ENCODE assay signal across 7 cellular contexts in genomic region chr10:93541402-93542357, GRCh38. TPM values are rescaled to one million over a fixed set of nuclear protein-coding genes. Genes with fewer than 3 reads are reported as not detected.
DNase-seq lines count a peak whose midpoint lies in the region; ATAC-seq, FAIRE-seq and TF ChIP-seq lines count a peak whose summit lies in the region.

No MANE protein-coding gene starts in this region.

- no peaks in the 10 kb centered on the region for H3K79me2 ChIP-seq in keratinocyte (ENCODE audit: control insufficient read depth, insufficient read depth, low read length)

- H3K4me3 ChIP-seq in astrocyte of the cerebellum (ENCODE audit: low read depth, low read length) (no peak overlapping the region), keratinocyte (ENCODE audit: control insufficient read depth in 2 of 3, extremely low read depth in 1 of 3, insufficient read depth in 2 of 3, low read depth in 1 of 3, low read length in 3 of 3) (no peak overlapping the region)

- H3K36me3 Mint-ChIP-seq in stimulated activated effector memory CD8-positive, alpha-beta T cell treated with anti-CD3 and anti-CD28 coated beads, Interleukin-12 subunit alpha, Interleukin-12 subunit beta, amount 100 ng/mL, for 72 hours: no peaks in the 10 kb centered on the region

- TF ChIP-seq CTCF in astrocyte of the cerebellum (IDR thresholded peaks at IDR 0.05; ENCODE audit: low read depth, low read length, missing control alignments) (peak; percentile 82), keratinocyte (optimal IDR thresholded peaks at IDR 0.05 in 1 of 3, IDR thresholded peaks at IDR 0.05 in 1 of 3, conservative IDR thresholded peaks at IDR 0.05 in 1 of 3; ENCODE audit: extremely low read depth in 1 of 3, insufficient read depth in 2 of 3, low read length in 3 of 3) (peak; percentile 80 to 87 (median 82))

- no peaks in the 10 kb centered on the region for H3K36me3 ChIP-seq in keratinocyte (ENCODE audit: control insufficient read depth in 2 of 2, extremely low read depth in 1 of 2, insufficient read depth in 2 of 2, low read length in 2 of 2)

- DNase-seq in GM03348 (ENCODE audit: low spot score) (peak; percentile 83), LoVo (ENCODE audit: low spot score) (peak; percentile 67), astrocyte of the cerebellum (ENCODE audit: low read depth) (no peak), keratinocyte (ENCODE audit: low read depth, low spot score) (no peak), NCI-H1105 treated with DMSO at 0.1 percent for 48 hours (lab: John Stamatoyannopoulos, UW) (no peak)
- DNase-seq in stimulated activated effector memory CD8-positive, alpha-beta T cell treated with anti-CD3 and anti-CD28 coated beads, Interleukin-12 subunit alpha, Interleukin-12 subunit beta, amount 100 ng/mL, for 72 hours (ENCODE audit: low spot score in 2 of 2): peak in 1 of 2 donors; percentile 60

- no peak overlapping the region for H3K9ac ChIP-seq in keratinocyte (ENCODE audit: control insufficient read depth, extremely low read depth, insufficient read depth, low read length)

- no peak overlapping the region for H3K27ac Mint-ChIP-seq in stimulated activated effector memory CD8-positive, alpha-beta T cell treated with anti-CD3 and anti-CD28 coated beads, Interleukin-12 subunit alpha, Interleukin-12 subunit beta, amount 100 ng/mL, for 72 hours

- no peaks in the 10 kb centered on the region for H3K9me3 ChIP-seq in keratinocyte (ENCODE audit: control insufficient read depth, low read depth, low read length)

- H3K4me1 ChIP-seq in keratinocyte (ENCODE audit: control insufficient read depth, extremely low read depth, insufficient read depth, low read length): no peaks in the 10 kb centered on the region

- no peak overlapping the region for H2AFZ ChIP-seq in keratinocyte (ENCODE audit: control insufficient read depth, low read length)

- no peak for FAIRE-seq in keratinocyte (lab: Jason Lieb, UNC)

- H3K27ac ChIP-seq in keratinocyte (ENCODE audit: control insufficient read depth, insufficient read depth, low read length): no peak overlapping the region

- H3K27me3 ChIP-seq in keratinocyte (ENCODE audit: control insufficient read depth, extremely low read depth, insufficient read depth, low read length): no peaks in the 10 kb centered on the region

- no peak overlapping the region for H3K4me2 ChIP-seq in keratinocyte (ENCODE audit: control insufficient read depth, extremely low read depth, insufficient read depth, low read depth, low read length)

- H3K9me1 ChIP-seq in keratinocyte (ENCODE audit: control insufficient read depth, extremely low read depth, insufficient read depth, low read length): no peaks in the 10 kb centered on the region

- in situ Hi-C loops in astrocyte of the cerebellum (cut with HindIII; ENCODE audit: low sequenced_read_pairs): no loop called here

- dilution Hi-C loops in keratinocyte (cut with MboI; ENCODE audit: extremely low pct_ligation_motif_present, low sequenced_read_pairs): no loop called here

- no peaks in the 10 kb centered on the region for H4K20me1 ChIP-seq in keratinocyte (ENCODE audit: control insufficient read depth, extremely low read depth, insufficient read depth, low read length)

- no peaks in the 10 kb centered on the region for H3K4me1 Mint-ChIP-seq in stimulated activated effector memory CD8-positive, alpha-beta T cell treated with anti-CD3 and anti-CD28 coated beads, Interleukin-12 subunit alpha, Interleukin-12 subunit beta, amount 100 ng/mL, for 72 hours

- no peak overlapping the region for H3K4me3 Mint-ChIP-seq in stimulated activated effector memory CD8-positive, alpha-beta T cell treated with anti-CD3 and anti-CD28 coated beads, Interleukin-12 subunit alpha, Interleukin-12 subunit beta, amount 100 ng/mL, for 72 hours

- ATAC-seq in stimulated activated effector memory CD8-positive, alpha-beta T cell treated with anti-CD3 and anti-CD28 coated beads, Interleukin-12 subunit alpha, Interleukin-12 subunit beta, amount 100 ng/mL, for 72 hours: peak; percentile 54
- ATAC-seq in HG03460 (IDR thresholded peaks at IDR 0.05; ENCODE audit: unreplicated experiment): no peak

- no peaks in the 10 kb centered on the region for H3K9me3 Mint-ChIP-seq in stimulated activated effector memory CD8-positive, alpha-beta T cell treated with anti-CD3 and anti-CD28 coated beads, Interleukin-12 subunit alpha, Interleukin-12 subunit beta, amount 100 ng/mL, for 72 hours

RNA-seq across cellular contexts. Expression of gene FFAR4, which starts 24.8 kb away (rescaled TPM):
- not detected in 3 replicates for polyA plus RNA-seq in keratinocyte
- not detected for polyA plus RNA-seq in keratinocyte (2011; ENCODE audit: low read depth)
- polyA plus RNA-seq in keratinocyte (2011; cell fraction: cytosol; rRNA removed): not detected in 2 replicates
- polyA plus RNA-seq in keratinocyte (2011; cell fraction: nucleus; rRNA removed): not detected in 2 replicates
- polyA plus RNA-seq in keratinocyte (2012; ENCODE audit: low replicate concordance): not detected in 2 replicates
- polyA minus RNA-seq in keratinocyte: not detected in 3 replicates
- not detected for polyA minus RNA-seq in keratinocyte (2011; cell fraction: cytosol; rRNA and poly(A)+ RNA removed)
- polyA minus RNA-seq in keratinocyte (2011; cell fraction: nucleus; rRNA and poly(A)+ RNA removed): not detected in 2 replicates

RNA-seq across cellular contexts. Expression of gene CEP55, which starts 45.3 kb away (rescaled TPM):
- polyA plus RNA-seq in keratinocyte: 3.2 to 25.4 TPM (median 17.7 TPM) in 3 replicates
- 0.46 TPM for polyA plus RNA-seq in keratinocyte (2011; ENCODE audit: low read depth)
- polyA plus RNA-seq in keratinocyte (2011; cell fraction: cytosol; rRNA removed): 4.9 and 10.4 TPM in 2 replicates
- polyA plus RNA-seq in keratinocyte (2011; cell fraction: nucleus; rRNA removed): 2.4 and 3.3 TPM in 2 replicates
- polyA plus RNA-seq in keratinocyte (2012; ENCODE audit: low replicate concordance): 0.21 and 17.6 TPM in 2 replicates
- 1.4 to 9.8 TPM (median 1.9 TPM) in 3 replicates for polyA minus RNA-seq in keratinocyte
- 2.1 TPM for polyA minus RNA-seq in keratinocyte (2011; cell fraction: cytosol; rRNA and poly(A)+ RNA removed)
- polyA minus RNA-seq in keratinocyte (2011; cell fraction: nucleus; rRNA and poly(A)+ RNA removed): 0.95 and 2.1 TPM in 2 replicates

RNA-seq across cellular contexts. Expression of gene RBP4, which starts 59.4 kb away (rescaled TPM):
- not detected in 3 replicates for polyA plus RNA-seq in keratinocyte
- polyA plus RNA-seq in keratinocyte (2011; ENCODE audit: low read depth): not detected
- not detected in 2 replicates for polyA plus RNA-seq in keratinocyte (2011; cell fraction: cytosol; rRNA removed)
- not detected in 2 replicates for polyA plus RNA-seq in keratinocyte (2011; cell fraction: nucleus; rRNA removed)
- polyA plus RNA-seq in keratinocyte (2012; ENCODE audit: low replicate concordance): not detected in 2 replicates
- polyA minus RNA-seq in keratinocyte: not detected in 3 replicates
- not detected for polyA minus RNA-seq in keratinocyte (2011; cell fraction: cytosol; rRNA and poly(A)+ RNA removed)
- not detected in 2 replicates for polyA minus RNA-seq in keratinocyte (2011; cell fraction: nucleus; rRNA and poly(A)+ RNA removed)

RNA-seq across cellular contexts. Expression of gene MYOF, which starts 59.5 kb away (rescaled TPM):
- polyA plus RNA-seq in keratinocyte: 174 to 276 TPM (median 232 TPM) in 3 replicates
- 146 TPM for polyA plus RNA-seq in keratinocyte (2011; ENCODE audit: low read depth)
- 192 and 235 TPM in 2 replicates for polyA plus RNA-seq in keratinocyte (2011; cell fraction: cytosol; rRNA removed)
- polyA plus RNA-seq in keratinocyte (2011; cell fraction: nucleus; rRNA removed): 583 and 631 TPM in 2 replicates
- polyA plus RNA-seq in keratinocyte (2012; ENCODE audit: low replicate concordance): 83.5 and 285 TPM in 2 replicates
- 141 to 248 TPM (median 172 TPM) in 3 replicates for polyA minus RNA-seq in keratinocyte
- polyA minus RNA-seq in keratinocyte (2011; cell fraction: cytosol; rRNA and poly(A)+ RNA removed): 189 TPM
- 354 and 681 TPM in 2 replicates for polyA minus RNA-seq in keratinocyte (2011; cell fraction: nucleus; rRNA and poly(A)+ RNA removed)

Comparison
In these comparisons a context has a peak if more than half of its experiments do, and no peak if none do; other contexts are left out.
1. DNase-seq: peak in GM03348 (single experiment) and LoVo (single experiment); none in astrocyte of the cerebellum (single experiment), keratinocyte (single experiment) and NCI-H1105 treated with DMSO at 0.1 percent for 48 hours (single experiment).